In genomic region chr2:47022399-47022798, GRCh38 we compare ENCODE assay signal across 1 cellular context.
TF ChIP-seq lines count a peak whose summit lies in the region.

No MANE protein-coding gene starts in this region.

TF ChIP-seq in WTC11, 78 proteins besides CTCF, POLR2A, EP300 and RAD21 (continued from another document):
- no peak for TF ChIP-seq ARID4B (CRISPR knock-in tag; IDR thresholded peaks at IDR 0.05; ENCODE audit: borderline replicate concordance)
- no peak for TF ChIP-seq FOXJ3 (CRISPR knock-in tag; IDR thresholded peaks at IDR 0.05; ENCODE audit: borderline replicate concordance)
- TF ChIP-seq ZNF232 (CRISPR knock-in tag; IDR thresholded peaks at IDR 0.05): no peak
- no peak for TF ChIP-seq SMAD4 (CRISPR knock-in tag; IDR thresholded peaks at IDR 0.05)
- no peak for TF ChIP-seq GABPB1 (CRISPR knock-in tag; IDR thresholded peaks at IDR 0.05)
- TF ChIP-seq SOX15 (CRISPR knock-in tag; IDR thresholded peaks at IDR 0.05): no peak
- TF ChIP-seq MAX (CRISPR knock-in tag; IDR thresholded peaks at IDR 0.05): no peak
- TF ChIP-seq JUN (CRISPR knock-in tag; IDR thresholded peaks at IDR 0.05): no peak
- no peak for TF ChIP-seq ZNF423 (CRISPR knock-in tag; IDR thresholded peaks at IDR 0.05)
- TF ChIP-seq NFYB (CRISPR knock-in tag; conservative IDR thresholded peaks at IDR 0.05; ENCODE audit: low read depth): no peak
- no peak for TF ChIP-seq CREM (CRISPR knock-in tag; IDR thresholded peaks at IDR 0.05)
- TF ChIP-seq, protein P1, sequence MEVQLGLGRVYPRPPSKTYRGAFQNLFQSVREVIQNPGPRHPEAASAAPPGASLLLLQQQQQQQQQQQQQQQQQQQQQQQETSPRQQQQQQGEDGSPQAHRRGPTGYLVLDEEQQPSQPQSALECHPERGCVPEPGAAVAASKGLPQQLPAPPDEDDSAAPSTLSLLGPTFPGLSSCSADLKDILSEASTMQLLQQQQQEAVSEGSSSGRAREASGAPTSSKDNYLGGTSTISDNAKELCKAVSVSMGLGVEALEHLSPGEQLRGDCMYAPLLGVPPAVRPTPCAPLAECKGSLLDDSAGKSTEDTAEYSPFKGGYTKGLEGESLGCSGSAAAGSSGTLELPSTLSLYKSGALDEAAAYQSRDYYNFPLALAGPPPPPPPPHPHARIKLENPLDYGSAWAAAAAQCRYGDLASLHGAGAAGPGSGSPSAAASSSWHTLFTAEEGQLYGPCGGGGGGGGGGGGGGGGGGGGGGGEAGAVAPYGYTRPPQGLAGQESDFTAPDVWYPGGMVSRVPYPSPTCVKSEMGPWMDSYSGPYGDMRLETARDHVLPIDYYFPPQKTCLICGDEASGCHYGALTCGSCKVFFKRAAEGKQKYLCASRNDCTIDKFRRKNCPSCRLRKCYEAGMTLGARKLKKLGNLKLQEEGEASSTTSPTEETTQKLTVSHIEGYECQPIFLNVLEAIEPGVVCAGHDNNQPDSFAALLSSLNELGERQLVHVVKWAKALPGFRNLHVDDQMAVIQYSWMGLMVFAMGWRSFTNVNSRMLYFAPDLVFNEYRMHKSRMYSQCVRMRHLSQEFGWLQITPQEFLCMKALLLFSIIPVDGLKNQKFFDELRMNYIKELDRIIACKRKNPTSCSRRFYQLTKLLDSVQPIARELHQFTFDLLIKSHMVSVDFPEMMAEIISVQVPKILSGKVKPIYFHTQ (CRISPR knock-in tag; IDR thresholded peaks at IDR 0.05): no peak
- TF ChIP-seq GRHL2 (CRISPR knock-in tag; IDR thresholded peaks at IDR 0.05; ENCODE audit: insufficient replicate concordance, severe bottlenecking): no peak
